In the genomic region with DNA sequence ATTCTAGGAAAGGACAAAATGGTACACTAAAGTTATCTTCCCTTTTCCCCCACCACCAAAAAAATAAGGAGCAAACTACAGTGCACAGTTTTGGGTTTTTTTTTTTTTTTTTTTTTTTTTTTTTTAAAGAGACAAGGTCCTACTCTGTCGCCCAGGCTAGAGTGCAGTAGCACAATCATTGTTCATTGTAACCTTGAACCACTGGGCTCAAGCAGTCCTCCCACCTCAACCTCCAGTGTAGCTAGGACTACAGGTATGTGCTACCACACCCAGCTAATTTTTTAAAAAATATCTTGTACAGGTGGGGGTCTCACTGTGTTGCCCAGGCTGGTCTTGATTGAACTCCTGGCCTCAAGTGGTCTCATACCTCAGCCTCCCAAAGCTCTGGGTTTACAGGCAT, we compare ENCODE assay signal across 1 cellular context.
A peak's percentile ranks its signal among the peaks of the same experiment; 100 is the strongest.
TF ChIP-seq lines count a peak whose summit lies in the region.

No MANE protein-coding gene starts in this region.

TF ChIP-seq in HepG2, 621 proteins besides CTCF, POLR2A, EP300 and RAD21 (continued from another document):
- TF ChIP-seq ZFP91 (CRISPR knock-in tag; IDR thresholded peaks at IDR 0.05; ENCODE audit: borderline replicate concordance) (peak; percentile 67), KLF15 (CRISPR knock-in tag; IDR thresholded peaks at IDR 0.05; ENCODE audit: borderline replicate concordance) (no peak), PREB (CRISPR knock-in tag; IDR thresholded peaks at IDR 0.05) (no peak), TAF1 (CRISPR knock-in tag; IDR thresholded peaks at IDR 0.05) (no peak)
- TF ChIP-seq, protein P1, sequence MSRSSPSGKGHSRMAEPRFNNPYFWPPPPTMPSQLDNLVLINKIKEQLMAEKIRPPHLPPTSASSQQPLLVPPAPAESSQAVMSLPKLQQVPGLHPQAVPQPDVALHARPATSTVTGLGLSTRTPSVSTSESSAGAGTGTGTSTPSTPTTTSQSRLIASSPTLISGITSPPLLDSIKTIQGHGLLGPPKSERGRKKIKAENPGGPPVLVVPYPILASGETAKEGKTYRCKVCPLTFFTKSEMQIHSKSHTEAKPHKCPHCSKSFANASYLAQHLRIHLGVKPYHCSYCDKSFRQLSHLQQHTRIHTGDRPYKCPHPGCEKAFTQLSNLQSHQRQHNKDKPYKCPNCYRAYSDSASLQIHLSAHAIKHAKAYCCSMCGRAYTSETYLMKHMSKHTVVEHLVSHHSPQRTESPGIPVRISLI (CRISPR knock-in tag; IDR thresholded peaks at IDR 0.05; ENCODE audit: borderline replicate concordance) = peak; percentile 85
TF ChIP-seq in HepG2: peak in this region for 8.
